8 cellular contexts compared by ENCODE assay signal in the genomic region with DNA sequence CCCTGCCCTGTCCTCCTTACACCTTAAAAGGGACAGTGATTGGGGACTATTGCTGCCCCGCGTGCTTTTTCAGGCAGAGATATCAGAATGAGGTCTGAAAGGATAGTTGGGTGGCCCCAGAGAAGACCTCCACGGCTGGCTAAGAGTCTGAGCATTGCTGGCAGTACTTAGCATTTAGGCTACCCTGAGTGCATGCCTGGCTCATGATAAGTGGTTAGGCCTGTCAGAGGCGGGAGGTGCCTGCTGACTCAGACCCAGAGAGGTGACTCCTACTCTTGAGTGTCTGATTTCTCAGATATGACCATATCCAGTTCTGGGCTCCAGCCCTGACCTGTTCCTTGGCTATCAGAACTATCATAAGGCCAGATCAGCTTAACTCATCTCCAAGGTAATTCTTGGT.
DNase-seq lines count a peak whose midpoint lies in the region; ATAC-seq, FAIRE-seq and TF ChIP-seq lines count a peak whose summit lies in the region.

No MANE protein-coding gene starts in this region.

- DNase-seq in NCI-H460 (ENCODE audit: extremely low read depth, low read depth) (peak; percentile 84), esophagus squamous epithelium (lab: John Stamatoyannopoulos, UW) (no peak), prostate gland (ENCODE audit: low spot score) (peak; percentile 74), GM12891 (ENCODE audit: insufficient read length, low spot score) (no peak)
- DNase-seq in activated effector memory CD4-positive, alpha-beta T cell treated with Interleukin-2 at 50 U/mL for 16 hours, result no peak

- H3K36me3 ChIP-seq in esophagus squamous epithelium (no peaks in the 10 kb centered on the region), prostate gland (no peaks in the 10 kb centered on the region)

- FAIRE-seq in GM12891 (lab: Jason Lieb, UNC), result no peak

- TF ChIP-seq POLR2A in GM18505 (IDR thresholded peaks at IDR 0.05; ENCODE audit: borderline replicate concordance, extremely low read depth, insufficient read depth, insufficient read length) (no peak), esophagus squamous epithelium (IDR thresholded peaks at IDR 0.05) (no peak), prostate gland (IDR thresholded peaks at IDR 0.05) (no peak), GM12891 (IDR thresholded peaks at IDR 0.05; ENCODE audit: low read depth, low read length) (no peak)

- H3K27me3 ChIP-seq in esophagus squamous epithelium (no peaks in the 10 kb centered on the region), prostate gland (replicated peaks; ENCODE audit: insufficient read depth) (no peaks in the 10 kb centered on the region)

- 29 to 48% methylated on average over 1 to 4 of the region's 4 CpGs for WGBS in esophagus squamous epithelium, 2 donors
- 55% methylated on average over 4 of the region's 4 CpGs for WGBS in prostate gland

- TF ChIP-seq CTCF in esophagus squamous epithelium (IDR thresholded peaks at IDR 0.05), result no peak
- no peak for TF ChIP-seq CTCF in prostate gland (IDR thresholded peaks at IDR 0.05)

- peak; percentile 96 for ATAC-seq in GM18505 (IDR thresholded peaks at IDR 0.05; ENCODE audit: unreplicated experiment)
- ATAC-seq in HG02678 (IDR thresholded peaks at IDR 0.05; ENCODE audit: unreplicated experiment), result peak; percentile 91
- ATAC-seq in GM19397 (IDR thresholded peaks at IDR 0.05; ENCODE audit: unreplicated experiment), result no peak

- intact Hi-C loops in esophagus squamous epithelium (cut with DNase I) (no loop called here), prostate gland (cut with DNase I) (no loop called here)

- H3K4me3 ChIP-seq in esophagus squamous epithelium (no peak overlapping the region), prostate gland (no peak overlapping the region)

- H3K4me1 ChIP-seq in esophagus squamous epithelium, result peaks cover 24 to 83% (median 26%) of the 10 kb centered on the region in 3 donors
- H3K4me1 ChIP-seq in prostate gland (replicated peaks), result peaks cover 6% of the 10 kb centered on the region

- H3K27ac ChIP-seq in esophagus squamous epithelium (peak overlapping the region; percentile 74 to 84 (median 84)), prostate gland (peak overlapping the region; percentile 47 to 63)

- H3K9me3 ChIP-seq in esophagus squamous epithelium (no peaks in the 10 kb centered on the region), prostate gland (no peaks in the 10 kb centered on the region)

TF ChIP-seq in GM12891, 5 proteins besides CTCF, POLR2A, EP300 and RAD21:
- no peak for TF ChIP-seq SPI1 (IDR thresholded peaks at IDR 0.05; ENCODE audit: low read depth, low read length)
- TF ChIP-seq TAF1 (IDR thresholded peaks at IDR 0.05; ENCODE audit: low read depth, low read length), result no peak
- no peak for TF ChIP-seq POLR2AphosphoS5 (IDR thresholded peaks at IDR 0.05; ENCODE audit: low read depth, low read length)
- TF ChIP-seq POU2F2 (IDR thresholded peaks at IDR 0.05; ENCODE audit: low read depth, low read length), result no peak
- no peak for TF ChIP-seq PAX5 (IDR thresholded peaks at IDR 0.05; ENCODE audit: insufficient read depth, low read length, severe bottlenecking)

Comparison
In these comparisons a context has a peak if more than half of its experiments do, and no peak if none do; other contexts are left out.
1. DNase-seq: peak in NCI-H460 (single experiment) and prostate gland (single experiment); none in esophagus squamous epithelium (single experiment), activated effector memory CD4-positive, alpha-beta T cell treated with Interleukin-2 at 50 U/mL for 16 hours (single experiment) and GM12891 (single experiment).